Comparison of ENCODE assay signal across 1 cellular context in the genomic region with DNA sequence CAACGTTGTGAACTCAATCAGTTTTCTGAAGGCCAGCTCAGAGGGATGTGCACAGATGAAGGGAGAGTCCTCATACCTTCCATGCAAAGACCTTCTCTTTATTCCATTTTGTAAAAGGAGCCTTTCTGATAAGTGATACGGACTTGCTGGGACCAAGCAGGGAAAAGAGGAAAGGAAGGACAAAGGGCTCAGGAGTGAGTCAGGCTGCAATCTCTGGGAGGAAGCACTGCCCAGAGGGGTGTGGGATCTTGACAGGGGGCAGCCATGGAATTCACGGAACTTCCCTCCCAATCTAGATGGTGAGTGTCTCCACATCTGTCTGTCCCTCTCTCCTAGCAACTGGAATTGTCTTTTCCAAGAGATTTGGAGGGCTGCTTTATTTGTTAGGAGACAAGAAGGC.
TF ChIP-seq lines count a peak whose summit lies in the region.

No MANE protein-coding gene starts in this region.

TF ChIP-seq in WTC11, 78 proteins besides CTCF, POLR2A, EP300 and RAD21 (continued from another document):
- TF ChIP-seq, protein P1, sequence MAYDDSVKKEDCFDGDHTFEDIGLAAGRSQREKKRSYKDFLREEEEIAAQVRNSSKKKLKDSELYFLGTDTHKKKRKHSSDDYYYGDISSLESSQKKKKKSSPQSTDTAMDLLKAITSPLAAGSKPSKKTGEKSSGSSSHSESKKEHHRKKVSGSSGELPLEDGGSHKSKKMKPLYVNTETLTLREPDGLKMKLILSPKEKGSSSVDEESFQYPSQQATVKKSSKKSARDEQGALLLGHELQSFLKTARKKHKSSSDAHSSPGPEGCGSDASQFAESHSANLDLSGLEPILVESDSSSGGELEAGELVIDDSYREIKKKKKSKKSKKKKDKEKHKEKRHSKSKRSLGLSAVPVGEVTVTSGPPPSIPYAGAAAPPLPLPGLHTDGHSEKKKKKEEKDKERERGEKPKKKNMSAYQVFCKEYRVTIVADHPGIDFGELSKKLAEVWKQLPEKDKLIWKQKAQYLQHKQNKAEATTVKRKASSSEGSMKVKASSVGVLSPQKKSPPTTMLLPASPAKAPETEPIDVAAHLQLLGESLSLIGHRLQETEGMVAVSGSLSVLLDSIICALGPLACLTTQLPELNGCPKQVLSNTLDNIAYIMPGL (CRISPR knock-in tag; IDR thresholded peaks at IDR 0.05): no peak
- TF ChIP-seq NR2C2 (CRISPR knock-in tag; IDR thresholded peaks at IDR 0.05): no peak
- no peak for TF ChIP-seq TCF7 (CRISPR knock-in tag; IDR thresholded peaks at IDR 0.05; ENCODE audit: low read depth)
- TF ChIP-seq ZNF396 (CRISPR knock-in tag; IDR thresholded peaks at IDR 0.05; ENCODE audit: borderline replicate concordance): no peak
- TF ChIP-seq CREM (CRISPR knock-in tag; IDR thresholded peaks at IDR 0.05): no peak
- no peak for TF ChIP-seq FOXJ3 (CRISPR knock-in tag; IDR thresholded peaks at IDR 0.05; ENCODE audit: borderline replicate concordance)
- TF ChIP-seq, protein P2, sequence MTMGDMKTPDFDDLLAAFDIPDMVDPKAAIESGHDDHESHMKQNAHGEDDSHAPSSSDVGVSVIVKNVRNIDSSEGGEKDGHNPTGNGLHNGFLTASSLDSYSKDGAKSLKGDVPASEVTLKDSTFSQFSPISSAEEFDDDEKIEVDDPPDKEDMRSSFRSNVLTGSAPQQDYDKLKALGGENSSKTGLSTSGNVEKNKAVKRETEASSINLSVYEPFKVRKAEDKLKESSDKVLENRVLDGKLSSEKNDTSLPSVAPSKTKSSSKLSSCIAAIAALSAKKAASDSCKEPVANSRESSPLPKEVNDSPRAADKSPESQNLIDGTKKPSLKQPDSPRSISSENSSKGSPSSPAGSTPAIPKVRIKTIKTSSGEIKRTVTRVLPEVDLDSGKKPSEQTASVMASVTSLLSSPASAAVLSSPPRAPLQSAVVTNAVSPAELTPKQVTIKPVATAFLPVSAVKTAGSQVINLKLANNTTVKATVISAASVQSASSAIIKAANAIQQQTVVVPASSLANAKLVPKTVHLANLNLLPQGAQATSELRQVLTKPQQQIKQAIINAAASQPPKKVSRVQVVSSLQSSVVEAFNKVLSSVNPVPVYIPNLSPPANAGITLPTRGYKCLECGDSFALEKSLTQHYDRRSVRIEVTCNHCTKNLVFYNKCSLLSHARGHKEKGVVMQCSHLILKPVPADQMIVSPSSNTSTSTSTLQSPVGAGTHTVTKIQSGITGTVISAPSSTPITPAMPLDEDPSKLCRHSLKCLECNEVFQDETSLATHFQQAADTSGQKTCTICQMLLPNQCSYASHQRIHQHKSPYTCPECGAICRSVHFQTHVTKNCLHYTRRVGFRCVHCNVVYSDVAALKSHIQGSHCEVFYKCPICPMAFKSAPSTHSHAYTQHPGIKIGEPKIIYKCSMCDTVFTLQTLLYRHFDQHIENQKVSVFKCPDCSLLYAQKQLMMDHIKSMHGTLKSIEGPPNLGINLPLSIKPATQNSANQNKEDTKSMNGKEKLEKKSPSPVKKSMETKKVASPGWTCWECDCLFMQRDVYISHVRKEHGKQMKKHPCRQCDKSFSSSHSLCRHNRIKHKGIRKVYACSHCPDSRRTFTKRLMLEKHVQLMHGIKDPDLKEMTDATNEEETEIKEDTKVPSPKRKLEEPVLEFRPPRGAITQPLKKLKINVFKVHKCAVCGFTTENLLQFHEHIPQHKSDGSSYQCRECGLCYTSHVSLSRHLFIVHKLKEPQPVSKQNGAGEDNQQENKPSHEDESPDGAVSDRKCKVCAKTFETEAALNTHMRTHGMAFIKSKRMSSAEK (CRISPR knock-in tag; IDR thresholded peaks at IDR 0.05; ENCODE audit: borderline replicate concordance): no peak
- TF ChIP-seq ZNF416 (CRISPR knock-in tag; IDR thresholded peaks at IDR 0.05): no peak
- TF ChIP-seq OVOL2 (CRISPR knock-in tag; IDR thresholded peaks at IDR 0.05; ENCODE audit: borderline replicate concordance): no peak
- TF ChIP-seq, protein P3, sequence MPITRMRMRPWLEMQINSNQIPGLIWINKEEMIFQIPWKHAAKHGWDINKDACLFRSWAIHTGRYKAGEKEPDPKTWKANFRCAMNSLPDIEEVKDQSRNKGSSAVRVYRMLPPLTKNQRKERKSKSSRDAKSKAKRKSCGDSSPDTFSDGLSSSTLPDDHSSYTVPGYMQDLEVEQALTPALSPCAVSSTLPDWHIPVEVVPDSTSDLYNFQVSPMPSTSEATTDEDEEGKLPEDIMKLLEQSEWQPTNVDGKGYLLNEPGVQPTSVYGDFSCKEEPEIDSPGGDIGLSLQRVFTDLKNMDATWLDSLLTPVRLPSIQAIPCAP (CRISPR knock-in tag; IDR thresholded peaks at IDR 0.05): no peak
- TF ChIP-seq KAT7 (CRISPR knock-in tag; IDR thresholded peaks at IDR 0.05; ENCODE audit: borderline replicate concordance): no peak
- no peak for TF ChIP-seq TEAD4 (CRISPR knock-in tag; IDR thresholded peaks at IDR 0.05)
- no peak for TF ChIP-seq ZNF317 (CRISPR knock-in tag; IDR thresholded peaks at IDR 0.05; ENCODE audit: borderline replicate concordance, low read depth)
- TF ChIP-seq, protein P4, sequence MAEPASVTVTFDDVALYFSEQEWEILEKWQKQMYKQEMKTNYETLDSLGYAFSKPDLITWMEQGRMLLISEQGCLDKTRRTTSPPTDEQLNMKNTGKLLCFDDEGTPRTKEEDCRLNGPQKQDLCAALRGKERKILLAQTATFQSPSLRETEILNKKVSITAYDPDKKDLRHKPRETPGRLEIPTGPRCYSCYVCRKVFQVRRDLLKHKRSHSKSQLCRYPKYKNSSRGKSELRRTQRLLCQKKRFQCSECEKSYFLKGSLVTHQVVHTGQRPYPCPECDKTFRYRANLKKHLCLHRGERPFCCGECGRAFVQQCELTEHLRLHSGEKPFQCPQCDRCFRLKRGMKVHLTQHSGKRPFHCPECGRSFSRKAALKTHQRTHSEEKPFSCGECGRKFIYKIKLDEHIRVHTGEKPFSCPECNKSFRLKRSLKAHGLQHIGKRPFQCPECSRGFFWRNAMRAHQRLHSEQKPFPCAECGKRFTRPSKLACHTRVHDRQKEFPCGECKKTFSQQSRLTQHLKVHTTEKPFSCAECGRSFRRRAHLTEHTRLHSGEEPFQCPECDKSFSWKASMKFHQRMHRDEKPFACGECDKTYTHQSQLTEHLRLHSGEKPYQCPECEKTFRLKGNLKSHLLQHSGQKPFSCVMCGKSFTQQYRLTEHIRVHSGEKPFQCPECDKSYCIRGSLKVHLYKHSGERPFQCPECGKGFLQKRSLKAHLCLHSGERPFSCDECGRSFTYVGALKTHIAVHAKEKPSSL (CRISPR knock-in tag; conservative IDR thresholded peaks at IDR 0.05): no peak
- TF ChIP-seq, protein P5, sequence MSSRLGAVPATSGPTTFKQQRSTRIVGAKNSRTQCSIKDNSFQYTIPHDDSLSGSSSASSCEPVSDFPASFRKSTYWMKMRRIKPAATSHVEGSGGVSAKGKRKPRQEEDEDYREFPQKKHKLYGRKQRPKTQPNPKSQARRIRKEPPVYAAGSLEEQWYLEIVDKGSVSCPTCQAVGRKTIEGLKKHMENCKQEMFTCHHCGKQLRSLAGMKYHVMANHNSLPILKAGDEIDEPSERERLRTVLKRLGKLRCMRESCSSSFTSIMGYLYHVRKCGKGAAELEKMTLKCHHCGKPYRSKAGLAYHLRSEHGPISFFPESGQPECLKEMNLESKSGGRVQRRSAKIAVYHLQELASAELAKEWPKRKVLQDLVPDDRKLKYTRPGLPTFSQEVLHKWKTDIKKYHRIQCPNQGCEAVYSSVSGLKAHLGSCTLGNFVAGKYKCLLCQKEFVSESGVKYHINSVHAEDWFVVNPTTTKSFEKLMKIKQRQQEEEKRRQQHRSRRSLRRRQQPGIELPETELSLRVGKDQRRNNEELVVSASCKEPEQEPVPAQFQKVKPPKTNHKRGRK (CRISPR knock-in tag; IDR thresholded peaks at IDR 0.05; ENCODE audit: borderline replicate concordance): no peak
- TF ChIP-seq, protein P6, sequence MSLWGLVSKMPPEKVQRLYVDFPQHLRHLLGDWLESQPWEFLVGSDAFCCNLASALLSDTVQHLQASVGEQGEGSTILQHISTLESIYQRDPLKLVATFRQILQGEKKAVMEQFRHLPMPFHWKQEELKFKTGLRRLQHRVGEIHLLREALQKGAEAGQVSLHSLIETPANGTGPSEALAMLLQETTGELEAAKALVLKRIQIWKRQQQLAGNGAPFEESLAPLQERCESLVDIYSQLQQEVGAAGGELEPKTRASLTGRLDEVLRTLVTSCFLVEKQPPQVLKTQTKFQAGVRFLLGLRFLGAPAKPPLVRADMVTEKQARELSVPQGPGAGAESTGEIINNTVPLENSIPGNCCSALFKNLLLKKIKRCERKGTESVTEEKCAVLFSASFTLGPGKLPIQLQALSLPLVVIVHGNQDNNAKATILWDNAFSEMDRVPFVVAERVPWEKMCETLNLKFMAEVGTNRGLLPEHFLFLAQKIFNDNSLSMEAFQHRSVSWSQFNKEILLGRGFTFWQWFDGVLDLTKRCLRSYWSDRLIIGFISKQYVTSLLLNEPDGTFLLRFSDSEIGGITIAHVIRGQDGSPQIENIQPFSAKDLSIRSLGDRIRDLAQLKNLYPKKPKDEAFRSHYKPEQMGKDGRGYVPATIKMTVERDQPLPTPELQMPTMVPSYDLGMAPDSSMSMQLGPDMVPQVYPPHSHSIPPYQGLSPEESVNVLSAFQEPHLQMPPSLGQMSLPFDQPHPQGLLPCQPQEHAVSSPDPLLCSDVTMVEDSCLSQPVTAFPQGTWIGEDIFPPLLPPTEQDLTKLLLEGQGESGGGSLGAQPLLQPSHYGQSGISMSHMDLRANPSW (CRISPR knock-in tag; conservative IDR thresholded peaks at IDR 0.05; ENCODE audit: low read depth): no peak
- TF ChIP-seq TEAD1 (CRISPR knock-in tag; IDR thresholded peaks at IDR 0.05): no peak
